In the genomic region with DNA sequence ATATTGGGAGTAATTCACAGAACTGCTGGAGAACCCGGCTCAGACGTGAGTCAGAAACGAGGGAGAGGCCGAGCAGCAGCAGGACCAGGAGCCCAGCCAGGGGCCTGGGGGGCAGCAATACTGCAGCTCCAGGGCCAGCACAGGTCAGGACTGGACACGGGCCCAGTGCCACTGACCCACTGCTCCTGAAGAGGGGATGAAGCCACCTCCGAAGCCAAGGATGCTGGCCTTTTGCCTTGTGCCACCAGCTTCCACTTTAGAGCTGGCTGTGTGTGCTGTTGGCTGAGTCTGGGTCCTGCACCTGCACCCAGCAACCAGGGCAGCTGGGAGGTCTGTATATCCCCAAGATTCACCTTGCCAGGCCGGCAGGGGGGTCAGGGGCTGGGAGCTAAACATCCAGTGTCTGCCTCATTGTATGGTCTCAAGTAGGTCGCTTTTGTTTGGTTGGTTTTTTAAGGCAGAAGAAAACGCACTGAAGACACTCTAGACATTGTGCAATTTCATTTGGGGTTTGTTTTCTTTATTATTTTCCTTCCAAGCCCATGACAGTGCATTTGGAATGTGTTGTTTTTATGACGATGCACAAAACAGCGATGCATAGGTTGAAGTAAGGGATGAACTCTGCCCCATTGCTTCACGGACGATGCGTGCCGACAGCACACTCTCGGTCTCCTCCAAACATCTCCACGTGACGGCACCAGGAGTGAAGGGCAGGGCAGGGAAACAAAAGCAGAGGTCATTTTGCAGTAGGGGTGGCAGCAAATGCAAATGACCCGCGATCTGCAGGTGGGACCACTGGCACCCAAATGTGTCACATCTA, we compare ENCODE assay signal across 22 cellular contexts. TPM values are rescaled to one million over a fixed set of nuclear protein-coding genes. Genes with fewer than 3 reads are reported as not detected.
DNase-seq lines count a peak whose midpoint lies in the region; FAIRE-seq and TF ChIP-seq lines count a peak whose summit lies in the region.
"Had no signal": no experiment of that assay in that cellular context is flagged by ENCODE, and none has a peak within 500 bp of the region (broad histone marks: within the 10 kb centered on the region; RNA-seq: fewer than 3 reads in every experiment).

No MANE protein-coding gene starts in this region.

- no peak overlapping the region for H3K27ac ChIP-seq in kidney (ENCODE audit: low read depth in 2 of 2, low read length in 2 of 2)
- H3K27ac ChIP-seq: prostate gland had no signal

- in situ Hi-C loops in astrocyte of the spinal cord (cut with HindIII; ENCODE audit: low sequenced_read_pairs), result no loop called here

- no peak overlapping the region for H3K4me3 Mint-ChIP-seq in activated CD4-positive, alpha-beta T cell treated with anti-CD3 and anti-CD28 coated beads, Interleukin-2, amount 10 ng/mL, durations not matched to agents 24 days and 14 days
- H3K4me3 Mint-ChIP-seq: B cell, H9, neural crest cell had no signal

- H3K9me3 ChIP-seq in kidney (ENCODE audit: control insufficient read depth in 1 of 2, low read length in 2 of 2), result no peaks in the 10 kb centered on the region
- H3K9me3 ChIP-seq: prostate gland had no signal

- H3K36me3 Mint-ChIP-seq in activated CD4-positive, alpha-beta T cell treated with anti-CD3 and anti-CD28 coated beads, Interleukin-2, amount 10 ng/mL, durations not matched to agents 24 days and 14 days (ENCODE audit: low read depth), result no peaks in the 10 kb centered on the region

- no peak for FAIRE-seq in kidney (lab: Jason Lieb, UNC)

- H3K27ac Mint-ChIP-seq in activated CD4-positive, alpha-beta T cell treated with anti-CD3 and anti-CD28 coated beads, Interleukin-2, amount 10 ng/mL, durations not matched to agents 24 days and 14 days, result peak overlapping the region; percentile 51
- H3K27ac Mint-ChIP-seq: B cell, H9 had no signal

- H3K9ac ChIP-seq in kidney (ENCODE audit: low read length in 2 of 2), result no peak overlapping the region

- intact Hi-C loops in activated CD4-positive, alpha-beta T cell treated with anti-CD3 and anti-CD28 coated beads, Interleukin-2, amount 10 ng/mL, durations not matched to agents 24 days and 14 days (cut with micrococcal nuclease), result no loop called here
- intact Hi-C loops in kidney (cut with DNase I), result no loop called here

- H3K4me3 ChIP-seq in astrocyte of the spinal cord (ENCODE audit: low read depth, low read length) (no peak overlapping the region), kidney (ENCODE audit: low read length in 2 of 2) (no peak overlapping the region)
- H3K4me3 ChIP-seq: prostate gland had no signal

- TF ChIP-seq CTCF in astrocyte of the spinal cord (IDR thresholded peaks at IDR 0.05; ENCODE audit: low read depth, low read length) (no peak), kidney (IDR thresholded peaks at IDR 0.05; ENCODE audit: borderline replicate concordance, extremely low read depth, insufficient read depth) (no peak)

- DNase-seq in activated CD4-positive, alpha-beta T cell treated with anti-CD3 and anti-CD28 coated beads, Interleukin-2, amount 10 ng/mL, durations not matched to agents 24 days and 14 days, result no peak
- DNase-seq in activated CD4-positive, alpha-beta T cell treated with anti-CD3 and anti-CD28 coated beads, Interleukin-2, amount 50 U/mL, for 4 hours, result no peak
- DNase-seq in astrocyte of the spinal cord (ENCODE audit: low read depth, low spot score) (peak; percentile 29), kidney (peak; percentile 64), stromal cell of bone marrow (ENCODE audit: low read depth) (peak; percentile 34), NCI-H2196 treated with DMSO at 0.1 percent for 48 hours (lab: John Stamatoyannopoulos, UW; ENCODE audit: unreplicated experiment) (no peak), NCI-H748 treated with DMSO at 0.1 percent for 48 hours (lab: John Stamatoyannopoulos, UW) (no peak), T-helper 1 cell (no peak)
- DNase-seq: 8988T; activated gamma-delta T cell treated with Interleukin-2 at 50 U/mL for 16 hours; amniotic stem cell; central memory CD4-positive, alpha-beta T cell; COR-L47; effector memory CD4-positive, alpha-beta T cell; H9; head of caudate nucleus; NCI-H1417; NCI-H524 treated with DMSO at 0.1 percent for 48 hours; stimulated activated CD4-positive, alpha-beta T cell treated with anti-CD3 and anti-CD28 coated beads, Interleukin-12 subunit alpha, Interleukin-12 subunit beta, amount 100 ng/mL, for 4 hours had no signal

- H3K9me3 Mint-ChIP-seq in activated CD4-positive, alpha-beta T cell treated with anti-CD3 and anti-CD28 coated beads, Interleukin-2, amount 10 ng/mL, durations not matched to agents 24 days and 14 days, result no peaks in the 10 kb centered on the region
- H3K9me3 Mint-ChIP-seq: H9, neural crest cell had no signal

- H3K4me1 ChIP-seq in kidney (ENCODE audit: control insufficient read depth in 1 of 2, insufficient read depth in 1 of 2, low read depth in 1 of 2, low read length in 2 of 2), result no peaks in the 10 kb centered on the region
- H3K4me1 ChIP-seq: prostate gland had no signal

- H3K4me1 Mint-ChIP-seq in activated CD4-positive, alpha-beta T cell treated with anti-CD3 and anti-CD28 coated beads, Interleukin-2, amount 10 ng/mL, durations not matched to agents 24 days and 14 days, result peaks cover 6% of the 10 kb centered on the region
- H3K4me1 Mint-ChIP-seq: B cell had no signal

- no peaks in the 10 kb centered on the region for H3K36me3 ChIP-seq in kidney (ENCODE audit: control insufficient read depth in 1 of 2, insufficient read depth in 2 of 2, low read length in 2 of 2)
- H3K36me3 ChIP-seq: prostate gland had no signal

- peaks cover 6% of the 10 kb centered on the region for H3K27me3 Mint-ChIP-seq in activated CD4-positive, alpha-beta T cell treated with anti-CD3 and anti-CD28 coated beads, Interleukin-2, amount 10 ng/mL, durations not matched to agents 24 days and 14 days

RNA-seq across cellular contexts. Expression of gene INSIG1, which starts 27.7 kb away (rescaled TPM):
- total RNA-seq in activated CD4-positive, alpha-beta T cell treated with anti-CD3 and anti-CD28 coated beads, Interleukin-2, amount 10 ng/mL, durations not matched to agents 24 days and 14 days, result 114 and 121 TPM in 2 replicates
- 24.6 TPM for total RNA-seq in kidney
- polyA plus RNA-seq in kidney (ENCODE audit: insufficient read depth, low read depth, low replicate concordance), result 25.7 TPM

Comparison
In these comparisons a context has a peak if more than half of its experiments do, and no peak if none do; other contexts are left out.
1. DNase-seq: peak in astrocyte of the spinal cord (single experiment), kidney (single experiment) and stromal cell of bone marrow (single experiment); none in activated CD4-positive, alpha-beta T cell treated with anti-CD3 and anti-CD28 coated beads, Interleukin-2, amount 10 ng/mL, durations not matched to agents 24 days and 14 days (single experiment), activated CD4-positive, alpha-beta T cell treated with anti-CD3 and anti-CD28 coated beads, Interleukin-2, amount 50 U/mL, for 4 hours (0 of 2), NCI-H2196 treated with DMSO at 0.1 percent for 48 hours (single experiment), NCI-H748 treated with DMSO at 0.1 percent for 48 hours (single experiment) and T-helper 1 cell (0 of 5).